In the genomic region with DNA sequence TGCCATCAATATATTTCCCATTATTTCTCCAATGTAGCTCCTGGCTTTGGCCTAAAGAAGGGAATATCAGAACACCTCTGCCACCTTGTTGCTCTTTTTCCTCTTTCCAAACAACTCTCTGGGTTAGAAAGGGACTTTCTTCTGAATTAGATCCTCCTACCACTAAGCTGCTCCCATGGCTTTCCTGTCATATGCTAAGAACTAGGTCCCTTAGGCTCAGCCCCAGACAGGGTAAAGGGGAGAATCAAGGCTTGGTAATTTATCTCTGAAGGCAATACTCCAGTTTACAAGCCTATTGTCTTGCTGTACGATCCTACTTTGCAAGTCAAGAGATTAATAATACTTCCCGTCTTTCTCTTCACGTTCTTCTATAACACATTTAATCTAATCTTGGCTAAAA, we compare ENCODE assay signal across 2 cellular contexts.
TF ChIP-seq lines count a peak whose summit lies in the region.

No MANE protein-coding gene starts in this region.

TF ChIP-seq in GM23338, 12 proteins besides CTCF, POLR2A, EP300 and RAD21 (continued from another document):
- TF ChIP-seq REST (IDR thresholded peaks at IDR 0.05; ENCODE audit: unreplicated experiment) (no peak), NANOG (IDR thresholded peaks at IDR 0.05; ENCODE audit: borderline replicate concordance) (no peak), ETS1 (IDR thresholded peaks at IDR 0.05) (no peak), EZH2 (IDR thresholded peaks at IDR 0.05; ENCODE audit: low read depth, unreplicated experiment) (no peak)
- TF ChIP-seq, protein P1, sequence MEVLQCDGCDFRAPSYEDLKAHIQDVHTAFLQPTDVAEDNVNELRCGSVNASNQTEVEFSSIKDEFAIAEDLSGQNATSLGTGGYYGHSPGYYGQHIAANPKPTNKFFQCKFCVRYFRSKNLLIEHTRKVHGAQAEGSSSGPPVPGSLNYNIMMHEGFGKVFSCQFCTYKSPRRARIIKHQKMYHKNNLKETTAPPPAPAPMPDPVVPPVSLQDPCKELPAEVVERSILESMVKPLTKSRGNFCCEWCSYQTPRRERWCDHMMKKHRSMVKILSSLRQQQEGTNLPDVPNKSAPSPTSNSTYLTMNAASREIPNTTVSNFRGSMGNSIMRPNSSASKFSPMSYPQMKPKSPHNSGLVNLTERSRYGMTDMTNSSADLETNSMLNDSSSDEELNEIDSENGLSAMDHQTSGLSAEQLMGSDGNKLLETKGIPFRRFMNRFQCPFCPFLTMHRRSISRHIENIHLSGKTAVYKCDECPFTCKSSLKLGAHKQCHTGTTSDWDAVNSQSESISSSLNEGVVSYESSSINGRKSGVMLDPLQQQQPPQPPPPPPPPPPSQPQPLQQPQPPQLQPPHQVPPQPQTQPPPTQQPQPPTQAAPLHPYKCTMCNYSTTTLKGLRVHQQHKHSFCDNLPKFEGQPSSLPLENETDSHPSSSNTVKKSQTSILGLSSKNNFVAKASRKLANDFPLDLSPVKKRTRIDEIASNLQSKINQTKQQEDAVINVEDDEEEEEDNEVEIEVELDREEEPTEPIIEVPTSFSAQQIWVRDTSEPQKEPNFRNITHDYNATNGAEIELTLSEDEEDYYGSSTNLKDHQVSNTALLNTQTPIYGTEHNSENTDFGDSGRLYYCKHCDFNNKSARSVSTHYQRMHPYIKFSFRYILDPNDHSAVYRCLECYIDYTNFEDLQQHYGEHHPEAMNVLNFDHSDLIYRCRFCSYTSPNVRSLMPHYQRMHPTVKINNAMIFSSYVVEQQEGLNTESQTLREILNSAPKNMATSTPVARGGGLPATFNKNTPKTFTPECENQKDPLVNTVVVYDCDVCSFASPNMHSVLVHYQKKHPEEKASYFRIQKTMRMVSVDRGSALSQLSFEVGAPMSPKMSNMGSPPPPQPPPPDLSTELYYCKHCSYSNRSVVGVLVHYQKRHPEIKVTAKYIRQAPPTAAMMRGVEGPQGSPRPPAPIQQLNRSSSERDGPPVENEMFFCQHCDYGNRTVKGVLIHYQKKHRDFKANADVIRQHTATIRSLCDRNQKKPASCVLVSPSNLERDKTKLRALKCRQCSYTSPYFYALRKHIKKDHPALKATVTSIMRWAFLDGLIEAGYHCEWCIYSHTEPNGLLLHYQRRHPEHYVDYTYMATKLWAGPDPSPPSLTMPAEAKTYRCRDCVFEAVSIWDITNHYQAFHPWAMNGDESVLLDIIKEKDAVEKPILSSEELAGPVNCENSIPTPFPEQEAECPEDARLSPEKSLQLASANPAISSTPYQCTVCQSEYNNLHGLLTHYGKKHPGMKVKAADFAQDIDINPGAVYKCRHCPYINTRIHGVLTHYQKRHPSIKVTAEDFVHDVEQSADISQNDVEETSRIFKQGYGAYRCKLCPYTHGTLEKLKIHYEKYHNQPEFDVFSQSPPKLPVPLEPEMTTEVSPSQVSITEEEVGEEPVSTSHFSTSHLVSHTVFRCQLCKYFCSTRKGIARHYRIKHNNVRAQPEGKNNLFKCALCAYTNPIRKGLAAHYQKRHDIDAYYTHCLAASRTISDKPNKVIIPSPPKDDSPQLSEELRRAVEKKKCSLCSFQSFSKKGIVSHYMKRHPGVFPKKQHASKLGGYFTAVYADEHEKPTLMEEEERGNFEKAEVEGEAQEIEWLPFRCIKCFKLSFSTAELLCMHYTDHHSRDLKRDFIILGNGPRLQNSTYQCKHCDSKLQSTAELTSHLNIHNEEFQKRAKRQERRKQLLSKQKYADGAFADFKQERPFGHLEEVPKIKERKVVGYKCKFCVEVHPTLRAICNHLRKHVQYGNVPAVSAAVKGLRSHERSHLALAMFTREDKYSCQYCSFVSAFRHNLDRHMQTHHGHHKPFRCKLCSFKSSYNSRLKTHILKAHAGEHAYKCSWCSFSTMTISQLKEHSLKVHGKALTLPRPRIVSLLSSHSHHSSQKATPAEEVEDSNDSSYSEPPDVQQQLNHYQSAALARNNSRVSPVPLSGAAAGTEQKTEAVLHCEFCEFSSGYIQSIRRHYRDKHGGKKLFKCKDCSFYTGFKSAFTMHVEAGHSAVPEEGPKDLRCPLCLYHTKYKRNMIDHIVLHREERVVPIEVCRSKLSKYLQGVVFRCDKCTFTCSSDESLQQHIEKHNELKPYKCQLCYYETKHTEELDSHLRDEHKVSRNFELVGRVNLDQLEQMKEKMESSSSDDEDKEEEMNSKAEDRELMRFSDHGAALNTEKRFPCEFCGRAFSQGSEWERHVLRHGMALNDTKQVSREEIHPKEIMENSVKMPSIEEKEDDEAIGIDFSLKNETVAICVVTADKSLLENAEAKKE (CRISPR knock-in tag; IDR thresholded peaks at IDR 0.05), result no peak

TF ChIP-seq in WTC11, 78 proteins besides CTCF, POLR2A, EP300 and RAD21 (continued from another document):
- TF ChIP-seq, protein P2, sequence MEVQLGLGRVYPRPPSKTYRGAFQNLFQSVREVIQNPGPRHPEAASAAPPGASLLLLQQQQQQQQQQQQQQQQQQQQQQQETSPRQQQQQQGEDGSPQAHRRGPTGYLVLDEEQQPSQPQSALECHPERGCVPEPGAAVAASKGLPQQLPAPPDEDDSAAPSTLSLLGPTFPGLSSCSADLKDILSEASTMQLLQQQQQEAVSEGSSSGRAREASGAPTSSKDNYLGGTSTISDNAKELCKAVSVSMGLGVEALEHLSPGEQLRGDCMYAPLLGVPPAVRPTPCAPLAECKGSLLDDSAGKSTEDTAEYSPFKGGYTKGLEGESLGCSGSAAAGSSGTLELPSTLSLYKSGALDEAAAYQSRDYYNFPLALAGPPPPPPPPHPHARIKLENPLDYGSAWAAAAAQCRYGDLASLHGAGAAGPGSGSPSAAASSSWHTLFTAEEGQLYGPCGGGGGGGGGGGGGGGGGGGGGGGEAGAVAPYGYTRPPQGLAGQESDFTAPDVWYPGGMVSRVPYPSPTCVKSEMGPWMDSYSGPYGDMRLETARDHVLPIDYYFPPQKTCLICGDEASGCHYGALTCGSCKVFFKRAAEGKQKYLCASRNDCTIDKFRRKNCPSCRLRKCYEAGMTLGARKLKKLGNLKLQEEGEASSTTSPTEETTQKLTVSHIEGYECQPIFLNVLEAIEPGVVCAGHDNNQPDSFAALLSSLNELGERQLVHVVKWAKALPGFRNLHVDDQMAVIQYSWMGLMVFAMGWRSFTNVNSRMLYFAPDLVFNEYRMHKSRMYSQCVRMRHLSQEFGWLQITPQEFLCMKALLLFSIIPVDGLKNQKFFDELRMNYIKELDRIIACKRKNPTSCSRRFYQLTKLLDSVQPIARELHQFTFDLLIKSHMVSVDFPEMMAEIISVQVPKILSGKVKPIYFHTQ (CRISPR knock-in tag; IDR thresholded peaks at IDR 0.05), result no peak
- no peak for TF ChIP-seq NFATC4 (CRISPR knock-in tag; IDR thresholded peaks at IDR 0.05)
- TF ChIP-seq ZNF416 (CRISPR knock-in tag; IDR thresholded peaks at IDR 0.05), result no peak
- no peak for TF ChIP-seq FOXJ3 (CRISPR knock-in tag; IDR thresholded peaks at IDR 0.05; ENCODE audit: borderline replicate concordance)
